ENCODE assay signal across 27 cellular contexts in the genomic region with DNA sequence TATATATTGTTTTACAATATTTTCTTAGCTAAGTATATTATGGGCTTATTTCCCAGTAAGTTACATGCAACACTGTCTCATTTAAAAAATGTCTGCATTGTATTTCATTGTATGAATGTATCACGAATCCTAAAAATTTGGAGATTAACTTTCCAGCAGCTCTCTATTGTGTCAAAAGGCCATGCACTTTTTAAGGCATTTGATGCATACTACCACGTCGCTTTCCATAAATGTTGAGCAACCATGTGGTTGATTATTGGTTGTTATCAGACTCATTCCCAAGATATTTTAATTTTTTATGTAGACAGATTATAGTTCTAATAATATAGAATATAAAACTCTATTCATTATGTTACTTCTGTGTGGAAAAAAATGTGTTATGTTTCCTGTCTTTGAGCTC.
DNase-seq lines count a peak whose midpoint lies in the region; ATAC-seq and TF ChIP-seq lines count a peak whose summit lies in the region.
"Had no signal": no experiment of that assay in that cellular context is flagged by ENCODE, and none has a peak within 500 bp of the region (broad histone marks: within the 10 kb centered on the region; RNA-seq: fewer than 3 reads in every experiment).

No MANE protein-coding gene starts in this region.

- no peak for DNase-seq in left colon
- DNase-seq: 8988T; ACHN; AML-193; BE2C; C1 segment of cervical spinal cord; Caco-2; Calu3; CD4-positive, alpha-beta memory T cell; CD4-positive, alpha-beta T cell; CD4-positive, CD25-positive, alpha-beta regulatory T cell; CD8-positive, alpha-beta memory T cell; CD8-positive, alpha-beta T cell; COR-L47; DMS 273 treated with DMSO at 0.1 percent for 48 hours; DMS153; DMS53; DMS79; DMS79 treated with DMSO at 0.1 percent for 48 hours; DND-41; EL had no signal

- H3K4me1 ChIP-seq in HEK293 (ENCODE audit: control insufficient read depth, insufficient read depth, low read length) = no peaks in the 10 kb centered on the region
- H3K4me1 ChIP-seq: BE2C; BLaER1; BLaER1 treated with 17β-estradiol and CSF1 and Interleukin-3, amounts not matched to agents 10 nM and 100 nM had no signal

- H3K36me3 ChIP-seq in HEK293 (ENCODE audit: control insufficient read depth in 2 of 2, insufficient read depth in 1 of 2, low read length in 2 of 2) = peaks cover 0 to 17% of the 10 kb centered on the region in 2 experiments; a peak in 2 of 3 replicates
- H3K36me3 ChIP-seq: BE2C; BLaER1; BLaER1 treated with 17β-estradiol and CSF1 and Interleukin-3, amounts not matched to agents 10 nM and 100 nM had no signal

- H3K27ac ChIP-seq in HEK293 (ENCODE audit: extremely low read depth, low read depth, low read length) = no peak overlapping the region
- H3K27ac ChIP-seq: 22Rv1; A549; BLaER1; BLaER1 treated with 17β-estradiol and CSF1 and Interleukin-3, amounts not matched to agents 10 nM and 100 nM; C4-2B had no signal

- no peak for TF ChIP-seq CTCF in HEK293 (tag by site-specific recombination; IDR thresholded peaks at IDR 0.05)

- H3K4me3 ChIP-seq in HEK293 (ENCODE audit: low read depth, low read length) = no peak overlapping the region
- H3K4me3 ChIP-seq: A549; BLaER1; BLaER1 treated with 17β-estradiol and CSF1 and Interleukin-3, amounts not matched to agents 10 nM and 100 nM had no signal

- ATAC-seq in left colon = no peak
- ATAC-seq: A549; CD8-positive, alpha-beta T cell had no signal

- H3K9me3 ChIP-seq in HEK293 (ENCODE audit: control insufficient read depth, insufficient read depth, low read depth, low read length) = no peaks in the 10 kb centered on the region
- H3K9me3 ChIP-seq: A549; BE2C; BLaER1; BLaER1 treated with 17β-estradiol and CSF1 and Interleukin-3, amounts not matched to agents 10 nM and 100 nM; Caco-2 had no signal

- CTCF ChIA-PET in HEK293 (lab: Yijun Ruan, JAX) = interaction anchor here (0.6 kb wide), 2 partner anchors 13 to 19 kb away, joined by 3 read pairs; no protein-coding TSS in a partner anchor

- POLR2A ChIA-PET in HEK293 (lab: Yijun Ruan, JAX) = no interaction called here

- intact Hi-C loops in left colon (cut with DNase I, micrococcal nuclease) = no loop called here

TF ChIP-seq in HEK293, 187 proteins besides CTCF, POLR2A, EP300 and RAD21:
- TF ChIP-seq ZNF626 (tag by site-specific recombination; IDR thresholded peaks at IDR 0.05) (no peak), ZNF214 (tag by site-specific recombination; IDR thresholded peaks at IDR 0.05; ENCODE audit: borderline replicate concordance) (peak; percentile 92; the same call in 1 of the 2 replicates)
